Comparison of ENCODE assay signal across 8 cellular contexts in genomic region chr3:50675179-50676030, GRCh38. TPM values are rescaled to one million over a fixed set of nuclear protein-coding genes. Genes with fewer than 3 reads are reported as not detected.
DNase-seq lines count a peak whose midpoint lies in the region; ATAC-seq, FAIRE-seq and TF ChIP-seq lines count a peak whose summit lies in the region.

No MANE protein-coding gene starts in this region.

- H4K20me1 ChIP-seq in BLaER1 treated with 17β-estradiol and CSF1 and Interleukin-3, amounts not matched to agents 10 nM and 100 nM: peaks cover 0 to 12% (median 5%) of the 10 kb centered on the region in 11 experiments; a peak in 6 of 22 replicates
- no peaks in the 10 kb centered on the region for H4K20me1 ChIP-seq in keratinocyte (ENCODE audit: control insufficient read depth, extremely low read depth, insufficient read depth, low read length)

- peak overlapping the region; percentile 55 to 77 (median 70) for H3K4me3 ChIP-seq in BLaER1 treated with 17β-estradiol and CSF1 and Interleukin-3, amounts not matched to agents 10 nM and 100 nM
- H3K4me3 ChIP-seq in WERI-Rb-1 (ENCODE audit: low read depth, low read length) (peak overlapping the region; percentile 45), brain microvascular endothelial cell (ENCODE audit: low read depth, low read length) (no peak overlapping the region), keratinocyte (ENCODE audit: control insufficient read depth in 2 of 3, extremely low read depth in 1 of 3, insufficient read depth in 2 of 3, low read depth in 1 of 3, low read length in 3 of 3) (peak overlapping the region in 1 of 3 experiments; percentile 24)

- no peak overlapping the region for H3K27ac ChIP-seq in BLaER1 treated with 17β-estradiol and CSF1 and Interleukin-3, amounts not matched to agents 10 nM and 100 nM
- H3K27ac ChIP-seq in WERI-Rb-1 (0 out of 2 replicates have a peak overlapping the region, but pooled peaks have one; percentile 48), brain microvascular endothelial cell (no peak overlapping the region), keratinocyte (ENCODE audit: control insufficient read depth, insufficient read depth, low read length) (no peak overlapping the region)

- TF ChIP-seq CTCF in WERI-Rb-1 (IDR thresholded peaks at IDR 0.05; ENCODE audit: low read depth, low read length): peak; percentile 70
- peak; percentile 10 for TF ChIP-seq CTCF in brain microvascular endothelial cell (IDR thresholded peaks at IDR 0.05; ENCODE audit: low read depth, low read length, missing control alignments)
- TF ChIP-seq CTCF in keratinocyte (optimal IDR thresholded peaks at IDR 0.05 in 1 of 3, IDR thresholded peaks at IDR 0.05 in 1 of 3, conservative IDR thresholded peaks at IDR 0.05 in 1 of 3; ENCODE audit: extremely low read depth in 1 of 3, insufficient read depth in 2 of 3, low read length in 3 of 3): peak in 2 of 3 experiments; percentile 48 to 66

- H3K9ac ChIP-seq in BLaER1 treated with 17β-estradiol and CSF1 and Interleukin-3, amounts not matched to agents 10 nM and 100 nM: peak overlapping the region; percentile 37 to 75 (median 62); a peak in 21 of 22 replicates
- no peak overlapping the region for H3K9ac ChIP-seq in keratinocyte (ENCODE audit: control insufficient read depth, extremely low read depth, insufficient read depth, low read length)

- DNase-seq in WERI-Rb-1: peak; percentile 79
- DNase-seq in brain microvascular endothelial cell: no peak
- DNase-seq in keratinocyte (ENCODE audit: low read depth, low spot score): no peak
- DNase-seq in stimulated activated CD4-positive, alpha-beta T cell treated with anti-CD3 and anti-CD28 coated beads, Interleukin-4, amount 100 ng/mL, for 1 hour: peak; percentile 73

- no peaks in the 10 kb centered on the region for H3K36me3 ChIP-seq in BLaER1 treated with 17β-estradiol and CSF1 and Interleukin-3, amounts not matched to agents 10 nM and 100 nM
- H3K36me3 ChIP-seq in WERI-Rb-1 (no peaks in the 10 kb centered on the region), brain microvascular endothelial cell (replicated peaks) (no peaks in the 10 kb centered on the region), keratinocyte (ENCODE audit: control insufficient read depth in 2 of 2, extremely low read depth in 1 of 2, insufficient read depth in 2 of 2, low read length in 2 of 2) (no peaks in the 10 kb centered on the region)

- peaks cover 54 to 66% (median 63%) of the 10 kb centered on the region in 11 experiments for H3K27me3 ChIP-seq in BLaER1 treated with 17β-estradiol and CSF1 and Interleukin-3, amounts not matched to agents 10 nM and 100 nM
- H3K27me3 ChIP-seq in WERI-Rb-1 (ENCODE audit: insufficient read depth, low read depth, severe bottlenecking) (peaks cover 18% of the 10 kb centered on the region), brain microvascular endothelial cell (replicated peaks) (peaks cover 49% of the 10 kb centered on the region), keratinocyte (ENCODE audit: control insufficient read depth, extremely low read depth, insufficient read depth, low read length) (peaks cover 57% of the 10 kb centered on the region)

- peak; percentile 21 for ATAC-seq in HG03045 (IDR thresholded peaks at IDR 0.05; ENCODE audit: unreplicated experiment)
- no peak for ATAC-seq in HG03439 (IDR thresholded peaks at IDR 0.05; ENCODE audit: unreplicated experiment)
- ATAC-seq in HG02981 (IDR thresholded peaks at IDR 0.05; ENCODE audit: unreplicated experiment): no peak

- peaks cover 0 to 14% (median 5%) of the 10 kb centered on the region in 10 experiments; a peak in 5 of 20 replicates for H3K4me1 ChIP-seq in BLaER1 treated with 17β-estradiol and CSF1 and Interleukin-3, amounts not matched to agents 10 nM and 100 nM
- no peaks in the 10 kb centered on the region for H3K4me1 ChIP-seq in keratinocyte (ENCODE audit: control insufficient read depth, extremely low read depth, insufficient read depth, low read length)

- dilution Hi-C loops in keratinocyte (cut with MboI; ENCODE audit: extremely low pct_ligation_motif_present, low sequenced_read_pairs): no loop called here

- no peak overlapping the region for H2AFZ ChIP-seq in keratinocyte (ENCODE audit: control insufficient read depth, low read length)

- FAIRE-seq in keratinocyte (lab: Jason Lieb, UNC): no peak

- in situ Hi-C loops in brain microvascular endothelial cell (cut with HindIII; ENCODE audit: low pct_ligation_motif_present, low sequenced_read_pairs): no loop called here

- no peaks in the 10 kb centered on the region for H3K9me3 ChIP-seq in BLaER1 treated with 17β-estradiol and CSF1 and Interleukin-3, amounts not matched to agents 10 nM and 100 nM (replicated peaks in 1 of 11)
- peaks cover 2% of the 10 kb centered on the region for H3K9me3 ChIP-seq in WERI-Rb-1 (ENCODE audit: severe bottlenecking)
- H3K9me3 ChIP-seq in keratinocyte (ENCODE audit: control insufficient read depth, low read depth, low read length): no peaks in the 10 kb centered on the region

- H3K9me1 ChIP-seq in keratinocyte (ENCODE audit: control insufficient read depth, extremely low read depth, insufficient read depth, low read length): no peaks in the 10 kb centered on the region

- H3K79me2 ChIP-seq in keratinocyte (ENCODE audit: control insufficient read depth, insufficient read depth, low read length): no peaks in the 10 kb centered on the region

- H3K4me2 ChIP-seq in BLaER1 treated with 17β-estradiol and CSF1 and Interleukin-3, amounts not matched to agents 10 nM and 100 nM: peak overlapping the region; percentile 92 to 100 (median 98)
- H3K4me2 ChIP-seq in keratinocyte (ENCODE audit: control insufficient read depth, extremely low read depth, insufficient read depth, low read depth, low read length): peak overlapping the region; percentile 48

RNA-seq across cellular contexts. Expression of gene DOCK3, which starts 0.7 kb away (rescaled TPM):
- 0.10 to 0.28 TPM (median 0.11 TPM) in 3 replicates for polyA plus RNA-seq in keratinocyte
- polyA plus RNA-seq in keratinocyte (2011; ENCODE audit: low read depth): 0.79 TPM
- polyA plus RNA-seq in keratinocyte (2011; cell fraction: cytosol; rRNA removed): 0.18 and 0.19 TPM in 2 replicates
- polyA plus RNA-seq in keratinocyte (2011; cell fraction: nucleus; rRNA removed): 1.6 and 1.9 TPM in 2 replicates
- polyA plus RNA-seq in keratinocyte (2012; ENCODE audit: low replicate concordance): 0.13 and 1.1 TPM in 2 replicates
- 0.30 to 0.66 TPM (median 0.38 TPM) in 3 replicates for polyA minus RNA-seq in keratinocyte
- polyA minus RNA-seq in keratinocyte (2011; cell fraction: cytosol; rRNA and poly(A)+ RNA removed): not detected
- 1.1 and 1.9 TPM in 2 replicates for polyA minus RNA-seq in keratinocyte (2011; cell fraction: nucleus; rRNA and poly(A)+ RNA removed)

RNA-seq across cellular contexts. Expression of gene MAPKAPK3, which starts 58.5 kb away (rescaled TPM):
- polyA plus RNA-seq in keratinocyte: 134 to 172 TPM (median 148 TPM) in 3 replicates
- 29.2 TPM for polyA plus RNA-seq in keratinocyte (2011; ENCODE audit: low read depth)
- polyA plus RNA-seq in keratinocyte (2011; cell fraction: cytosol; rRNA removed): 140 and 168 TPM in 2 replicates
- 73.7 and 78.1 TPM in 2 replicates for polyA plus RNA-seq in keratinocyte (2011; cell fraction: nucleus; rRNA removed)
- 61.7 and 126 TPM in 2 replicates for polyA plus RNA-seq in keratinocyte (2012; ENCODE audit: low replicate concordance)
- polyA minus RNA-seq in keratinocyte: 148 to 206 TPM (median 152 TPM) in 3 replicates
- 85.2 TPM for polyA minus RNA-seq in keratinocyte (2011; cell fraction: cytosol; rRNA and poly(A)+ RNA removed)
- polyA minus RNA-seq in keratinocyte (2011; cell fraction: nucleus; rRNA and poly(A)+ RNA removed): 36.5 and 51.9 TPM in 2 replicates

Comparison
In these comparisons a context has a peak if more than half of its experiments do, and no peak if none do; other contexts are left out.
1. DNase-seq: peak in WERI-Rb-1 (single experiment) and stimulated activated CD4-positive, alpha-beta T cell treated with anti-CD3 and anti-CD28 coated beads, Interleukin-4, amount 100 ng/mL, for 1 hour (single experiment); none in brain microvascular endothelial cell (single experiment) and keratinocyte (single experiment).
2. CTCF ChIP-seq: peak in every context shown above with its lines; median percentile 70 in WERI-Rb-1; 57 in keratinocyte; 10 in brain microvascular endothelial cell.